In the genomic region with DNA sequence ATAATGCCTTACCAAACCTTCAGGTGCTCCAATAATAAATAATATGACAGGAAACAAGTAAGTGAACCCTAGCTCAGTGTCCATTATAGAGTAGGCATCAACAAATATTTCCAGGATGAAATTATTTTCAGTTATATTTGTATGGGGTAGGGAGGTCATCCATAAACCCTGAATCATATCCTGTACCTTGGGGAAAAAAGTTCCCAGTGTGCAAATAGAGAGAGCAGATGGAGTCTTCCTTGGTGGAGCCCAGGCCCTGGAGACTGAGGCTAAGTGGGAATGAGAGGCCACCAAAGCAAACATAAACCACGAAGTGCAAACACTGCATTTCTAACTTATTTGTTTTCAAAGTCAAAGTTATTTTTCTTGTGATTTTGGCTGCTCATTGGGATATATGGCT, we compare ENCODE assay signal across 9 cellular contexts. TPM values are rescaled to one million over a fixed set of nuclear protein-coding genes. Genes with fewer than 3 reads are reported as not detected.
DNase-seq lines count a peak whose midpoint lies in the region; ATAC-seq and TF ChIP-seq lines count a peak whose summit lies in the region.
"Had no signal": no experiment of that assay in that cellular context is flagged by ENCODE, and none has a peak within 500 bp of the region (broad histone marks: within the 10 kb centered on the region; RNA-seq: fewer than 3 reads in every experiment).

No MANE protein-coding gene starts in this region.

- H3F3A ChIP-seq in PC-3 (ENCODE audit: low read length, unreplicated experiment) = no peaks in the 10 kb centered on the region

- no peak for TF ChIP-seq POLR2A in spleen (IDR thresholded peaks at IDR 0.05)

- no peaks in the 10 kb centered on the region for H4K20me1 ChIP-seq in PC-3 (ENCODE audit: low read length)

- peaks cover 55% of the 10 kb centered on the region for H3K4me1 ChIP-seq in PC-3 (ENCODE audit: insufficient read depth, low read length)
- peaks cover 35 to 77% (median 54%) of the 10 kb centered on the region in 6 donors for H3K4me1 ChIP-seq in spleen

- DNase-seq in DMS53 treated with DMSO at 0.1 percent for 48 hours (lab: John Stamatoyannopoulos, UW; ENCODE audit: unreplicated experiment) (peak; percentile 97), PC-3 (peak; percentile 74), dermis blood vessel endothelial cell (peak; percentile 53), spleen (no peak), dorsolateral prefrontal cortex (no peak), DMS 273 (lab: John Stamatoyannopoulos, UW; ENCODE audit: unreplicated experiment) (no peak), NCI-H1105 (lab: John Stamatoyannopoulos, UW) (no peak)

- TF ChIP-seq CTCF in PC-3 (conservative IDR thresholded peaks at IDR 0.05; ENCODE audit: low read depth, low read length) (no peak), spleen (IDR thresholded peaks at IDR 0.05 in 8 of 11, conservative IDR thresholded peaks at IDR 0.05 in 3 of 11) (no peak), dorsolateral prefrontal cortex (IDR thresholded peaks at IDR 0.05 in 54 of 56, conservative IDR thresholded peaks at IDR 0.05 in 2 of 56; ENCODE audit: low read depth in 1 of 56, partially characterized antibody in 56 of 56) (no peak)

- intact Hi-C loops in PC-3 (cut with micrococcal nuclease) = no loop called here
- intact Hi-C loops in spleen (cut with DNase I; ENCODE audit: low total_unique reads) = no loop called here
- intact Hi-C loops in dorsolateral prefrontal cortex (cut with DNase I) = no loop called here

- H3K9ac ChIP-seq in PC-3 (ENCODE audit: low read length) = no peak overlapping the region

- BruUV-seq in PC-3 (replicated peaks; lab: Mats Ljungman, UMichigan) = no TSS peak

- no peaks in the 10 kb centered on the region for H3K36me3 ChIP-seq in PC-3 (ENCODE audit: low read depth, low read length)
- H3K36me3 ChIP-seq in spleen = peaks cover 2 to 97% (median 75%) of the 10 kb centered on the region in 6 donors

- ATAC-seq in PC-3 = peak; percentile 95

- H3K79me2 ChIP-seq in PC-3 (ENCODE audit: low read length) = no peaks in the 10 kb centered on the region

- H3K27me3 ChIP-seq in PC-3 (ENCODE audit: low read length) (no peaks in the 10 kb centered on the region), spleen (replicated peaks in 1 of 7) (no peaks in the 10 kb centered on the region), dorsolateral prefrontal cortex (no peaks in the 10 kb centered on the region)

- 89 to 100% (median 97%) methylated on average over 1 of the region's 1 CpG for WGBS in spleen, 5 donors

- CTCF ChIA-PET in PC-3 (lab: Charles Lee) = no interaction called here

- no peak overlapping the region for H2AFZ ChIP-seq in PC-3 (ENCODE audit: low read length)

- H3K9me2 ChIP-seq in PC-3 (replicated peaks; ENCODE audit: low read length) = no peaks in the 10 kb centered on the region

- H3K9me3 ChIP-seq in PC-3 (ENCODE audit: low read length) (no peaks in the 10 kb centered on the region), spleen (no peaks in the 10 kb centered on the region)

- peak overlapping the region; percentile 46 for H3K27ac ChIP-seq in PC-3 (ENCODE audit: low read length)
- H3K27ac ChIP-seq in spleen = peak overlapping the region in 7 of 8 donors; percentile 10 to 94 (median 66)
- no peak overlapping the region for H3K27ac ChIP-seq in dorsolateral prefrontal cortex

- H3K4me2 ChIP-seq in PC-3 (ENCODE audit: low read length) = peak overlapping the region; percentile 38; the same call in 1 of the 2 replicates

- H3K4me3 ChIP-seq in PC-3 (ENCODE audit: low read length) (no peak overlapping the region), spleen (no peak overlapping the region), dorsolateral prefrontal cortex (no peak overlapping the region)

- POLR2A ChIA-PET in PC-3 (lab: Charles Lee; ENCODE audit: unreplicated experiment) = no interaction called here

RNA-seq across cellular contexts. Expression of gene ERP27, which starts 8.5 kb away (rescaled TPM):
- not detected in 2 replicates for total RNA-seq in PC-3 (2014; rRNA removed)
- total RNA-seq in dermis blood vessel endothelial cell = 0.14 TPM in 1 of 2 replicates, not detected in the other
- 1 to 10 TPM; 3.5 to 6.4 (median 4.3) TPM for total RNA-seq in spleen
- 1 to 10 TPM; 1.3 to 2.0 (median 1.6) TPM for polyA plus RNA-seq in spleen
- under 1 TPM in 22 of 120 experiments, not detected in 98; 0.19 to 0.83 (median 0.38) TPM for total RNA-seq in dorsolateral prefrontal cortex

RNA-seq across cellular contexts. Expression of gene ARHGDIB, which starts 14.5 kb away (rescaled TPM):
- total RNA-seq in PC-3 (2014; rRNA removed) (10.4 and 12.4 TPM in 2 replicates), dermis blood vessel endothelial cell (117 and 168 TPM in 2 replicates), spleen (100 to 1,000 TPM; 537 to 956 (median 706) TPM), dorsolateral prefrontal cortex (10 to 100 TPM in 119 of 120 experiments, 1 to 10 TPM in 1; 7.4 to 82.4 (median 22.5) TPM)
- polyA plus RNA-seq in spleen = 1,000 to 10,000 TPM in 1 of 3 donors, 100 to 1,000 TPM in 2; 835 to 1,063 (median 908) TPM

RNA-seq across cellular contexts. Expression of gene PDE6H, which starts 26.0 kb away (rescaled TPM):
- not detected in 2 replicates for total RNA-seq in PC-3 (2014; rRNA removed)
- not detected in 2 replicates for total RNA-seq in dermis blood vessel endothelial cell
- total RNA-seq in spleen = 1 to 10 TPM in 1 of 7 donors, under 1 TPM in 2, not detected in 4; 0.37 to 2.6 (median 0.51) TPM
- not detected for polyA plus RNA-seq in spleen
- total RNA-seq in dorsolateral prefrontal cortex = 1 to 10 TPM in 47 of 120 experiments, under 1 TPM in 33, not detected in 40; 0.43 to 2.7 (median 1.2) TPM
- total RNA-seq: fibroblast of lung, mucosa of gallbladder had no signal
- polyA plus RNA-seq: fibroblast of lung had no signal

Comparison
In these comparisons a context has a peak if more than half of its experiments do, and no peak if none do; other contexts are left out.
1. DNase-seq: peak in DMS53 treated with DMSO at 0.1 percent for 48 hours (single experiment), PC-3 (single experiment) and dermis blood vessel endothelial cell (single experiment); none in spleen (single experiment), dorsolateral prefrontal cortex (0 of 10), DMS 273 (single experiment) and NCI-H1105 (single experiment).
2. H3K27ac ChIP-seq: peak in PC-3 (single experiment) and spleen (7 of 8); none in dorsolateral prefrontal cortex (0 of 59).